ENCODE assay signal across 9 cellular contexts in genomic region chr4:118086334-118086733, GRCh38. TPM values are rescaled to one million over a fixed set of nuclear protein-coding genes. Genes with fewer than 3 reads are reported as not detected.
DNase-seq lines count a peak whose midpoint lies in the region; ATAC-seq and TF ChIP-seq lines count a peak whose summit lies in the region.
"Had no signal": no experiment of that assay in that cellular context is flagged by ENCODE, and none has a peak within 500 bp of the region (broad histone marks: within the 10 kb centered on the region; RNA-seq: fewer than 3 reads in every experiment).

No MANE protein-coding gene starts in this region.

- CTCF ChIA-PET in activated CD4-positive, alpha-beta memory T cell treated with anti-CD3 and anti-CD28 coated beads for 36 hours (lab: Charles Lee) = no interaction called here
- CTCF ChIA-PET in activated CD4-positive, alpha-beta memory T cell treated with anti-CD3 and anti-CD28 coated beads, Interleukin-2, amount 10 ng/mL, durations not matched to agents 7 days and 5 days (lab: Charles Lee) = no interaction called here
- CTCF ChIA-PET in activated CD8-positive, alpha-beta memory T cell treated with anti-CD3 and anti-CD28 coated beads, Interleukin-2, amount 10 ng/mL, durations not matched to agents 7 days and 5 days (lab: Charles Lee) = no interaction called here

- no peak overlapping the region for H3K27ac Mint-ChIP-seq in activated CD4-positive, alpha-beta memory T cell treated with anti-CD3 and anti-CD28 coated beads for 36 hours
- no peak overlapping the region for H3K27ac Mint-ChIP-seq in activated CD4-positive, alpha-beta memory T cell treated with anti-CD3 and anti-CD28 coated beads, Interleukin-2, amount 10 ng/mL, durations not matched to agents 7 days and 5 days
- H3K27ac Mint-ChIP-seq in activated CD8-positive, alpha-beta memory T cell treated with anti-CD3 and anti-CD28 coated beads, Interleukin-2, amount 10 ng/mL, durations not matched to agents 7 days and 5 days = no peak overlapping the region

- DNase-seq in activated CD4-positive, alpha-beta memory T cell treated with anti-CD3 and anti-CD28 coated beads for 36 hours = peak; percentile 13
- DNase-seq in activated CD4-positive, alpha-beta memory T cell treated with anti-CD3 and anti-CD28 coated beads, Interleukin-2, amount 10 ng/mL, durations not matched to agents 7 days and 5 days = no peak
- peak; percentile 5 for DNase-seq in NCI-H2227 treated with DMSO at 0.1 percent for 48 hours (lab: John Stamatoyannopoulos, UW)
- DNase-seq in epithelial cell of esophagus (ENCODE audit: low read depth) = peak; percentile 74
- DNase-seq in skeletal muscle cell (ENCODE audit: low read depth) = peak; percentile 11
- DNase-seq in activated CD8-positive, alpha-beta memory T cell treated with anti-CD3 and anti-CD28 coated beads, Interleukin-2, amount 10 ng/mL, durations not matched to agents 7 days and 5 days = no peak
- DNase-seq in SKM-1 (lab: John Stamatoyannopoulos, UW; ENCODE audit: unreplicated experiment) = no peak
- DNase-seq in NCI-H2171 (lab: John Stamatoyannopoulos, UW) = no peak
- DNase-seq: AML-193 had no signal

- no peak overlapping the region for H3K4me3 Mint-ChIP-seq in activated CD4-positive, alpha-beta memory T cell treated with anti-CD3 and anti-CD28 coated beads for 36 hours
- no peak overlapping the region for H3K4me3 Mint-ChIP-seq in activated CD4-positive, alpha-beta memory T cell treated with anti-CD3 and anti-CD28 coated beads, Interleukin-2, amount 10 ng/mL, durations not matched to agents 7 days and 5 days
- no peak overlapping the region for H3K4me3 Mint-ChIP-seq in activated CD8-positive, alpha-beta memory T cell treated with anti-CD3 and anti-CD28 coated beads, Interleukin-2, amount 10 ng/mL, durations not matched to agents 7 days and 5 days

- H3K4me1 Mint-ChIP-seq in activated CD4-positive, alpha-beta memory T cell treated with anti-CD3 and anti-CD28 coated beads for 36 hours (ENCODE audit: low read depth) = no peaks in the 10 kb centered on the region
- H3K4me1 Mint-ChIP-seq in activated CD4-positive, alpha-beta memory T cell treated with anti-CD3 and anti-CD28 coated beads, Interleukin-2, amount 10 ng/mL, durations not matched to agents 7 days and 5 days = no peaks in the 10 kb centered on the region
- no peaks in the 10 kb centered on the region for H3K4me1 Mint-ChIP-seq in activated CD8-positive, alpha-beta memory T cell treated with anti-CD3 and anti-CD28 coated beads, Interleukin-2, amount 10 ng/mL, durations not matched to agents 7 days and 5 days

- no peaks in the 10 kb centered on the region for H3K27me3 Mint-ChIP-seq in activated CD4-positive, alpha-beta memory T cell treated with anti-CD3 and anti-CD28 coated beads for 36 hours
- H3K27me3 Mint-ChIP-seq in activated CD4-positive, alpha-beta memory T cell treated with anti-CD3 and anti-CD28 coated beads, Interleukin-2, amount 10 ng/mL, durations not matched to agents 7 days and 5 days = no peaks in the 10 kb centered on the region
- H3K27me3 Mint-ChIP-seq in activated CD8-positive, alpha-beta memory T cell treated with anti-CD3 and anti-CD28 coated beads, Interleukin-2, amount 10 ng/mL, durations not matched to agents 7 days and 5 days = no peaks in the 10 kb centered on the region

- intact Hi-C loops in activated CD4-positive, alpha-beta memory T cell treated with anti-CD3 and anti-CD28 coated beads for 36 hours (cut with micrococcal nuclease) = no loop called here

- no peak for TF ChIP-seq CTCF in epithelial cell of esophagus (IDR thresholded peaks at IDR 0.05; ENCODE audit: insufficient read depth, low read depth, low read length, missing control alignments)

- H3K36me3 Mint-ChIP-seq in activated CD4-positive, alpha-beta memory T cell treated with anti-CD3 and anti-CD28 coated beads for 36 hours = no peaks in the 10 kb centered on the region
- no peaks in the 10 kb centered on the region for H3K36me3 Mint-ChIP-seq in activated CD4-positive, alpha-beta memory T cell treated with anti-CD3 and anti-CD28 coated beads, Interleukin-2, amount 10 ng/mL, durations not matched to agents 7 days and 5 days (ENCODE audit: low read depth)
- H3K36me3 Mint-ChIP-seq in activated CD8-positive, alpha-beta memory T cell treated with anti-CD3 and anti-CD28 coated beads, Interleukin-2, amount 10 ng/mL, durations not matched to agents 7 days and 5 days = no peaks in the 10 kb centered on the region

- H3K9me3 Mint-ChIP-seq in activated CD4-positive, alpha-beta memory T cell treated with anti-CD3 and anti-CD28 coated beads for 36 hours = no peaks in the 10 kb centered on the region
- H3K9me3 Mint-ChIP-seq in activated CD4-positive, alpha-beta memory T cell treated with anti-CD3 and anti-CD28 coated beads, Interleukin-2, amount 10 ng/mL, durations not matched to agents 7 days and 5 days = no peaks in the 10 kb centered on the region
- H3K9me3 Mint-ChIP-seq in activated CD8-positive, alpha-beta memory T cell treated with anti-CD3 and anti-CD28 coated beads, Interleukin-2, amount 10 ng/mL, durations not matched to agents 7 days and 5 days (ENCODE audit: low read depth) = no peaks in the 10 kb centered on the region

- ATAC-seq in activated CD8-positive, alpha-beta memory T cell treated with anti-CD3 and anti-CD28 coated beads, Interleukin-2, amount 10 ng/mL, durations not matched to agents 7 days and 5 days = no peak

- POLR2A ChIA-PET in activated CD4-positive, alpha-beta memory T cell treated with anti-CD3 and anti-CD28 coated beads for 36 hours (lab: Charles Lee) = no interaction called here
- POLR2A ChIA-PET in activated CD4-positive, alpha-beta memory T cell treated with anti-CD3 and anti-CD28 coated beads, Interleukin-2, amount 10 ng/mL, durations not matched to agents 7 days and 5 days (lab: Charles Lee) = no interaction called here

- H3K4me3 ChIP-seq in epithelial cell of esophagus (ENCODE audit: low read length) (no peak overlapping the region), skeletal muscle cell (ENCODE audit: low read depth, low read length) (no peak overlapping the region)

RNA-seq across cellular contexts. Expression of gene NDST3, which starts 52.0 kb away (rescaled TPM):
- not detected for total RNA-seq in activated CD4-positive, alpha-beta memory T cell treated with anti-CD3 and anti-CD28 coated beads for 36 hours
- total RNA-seq in activated CD4-positive, alpha-beta memory T cell treated with anti-CD3 and anti-CD28 coated beads, Interleukin-2, amount 10 ng/mL, durations not matched to agents 7 days and 5 days = not detected
- total RNA-seq in activated CD8-positive, alpha-beta memory T cell treated with anti-CD3 and anti-CD28 coated beads, Interleukin-2, amount 10 ng/mL, durations not matched to agents 7 days and 5 days = not detected

Comparison
In these comparisons a context has a peak if more than half of its experiments do, and no peak if none do; other contexts are left out.
1. DNase-seq: peak in activated CD4-positive, alpha-beta memory T cell treated with anti-CD3 and anti-CD28 coated beads for 36 hours (single experiment), NCI-H2227 treated with DMSO at 0.1 percent for 48 hours (single experiment), epithelial cell of esophagus (single experiment) and skeletal muscle cell (single experiment); none in activated CD4-positive, alpha-beta memory T cell treated with anti-CD3 and anti-CD28 coated beads, Interleukin-2, amount 10 ng/mL, durations not matched to agents 7 days and 5 days (single experiment), activated CD8-positive, alpha-beta memory T cell treated with anti-CD3 and anti-CD28 coated beads, Interleukin-2, amount 10 ng/mL, durations not matched to agents 7 days and 5 days (single experiment), SKM-1 (single experiment) and NCI-H2171 (single experiment).